In the genomic region with DNA sequence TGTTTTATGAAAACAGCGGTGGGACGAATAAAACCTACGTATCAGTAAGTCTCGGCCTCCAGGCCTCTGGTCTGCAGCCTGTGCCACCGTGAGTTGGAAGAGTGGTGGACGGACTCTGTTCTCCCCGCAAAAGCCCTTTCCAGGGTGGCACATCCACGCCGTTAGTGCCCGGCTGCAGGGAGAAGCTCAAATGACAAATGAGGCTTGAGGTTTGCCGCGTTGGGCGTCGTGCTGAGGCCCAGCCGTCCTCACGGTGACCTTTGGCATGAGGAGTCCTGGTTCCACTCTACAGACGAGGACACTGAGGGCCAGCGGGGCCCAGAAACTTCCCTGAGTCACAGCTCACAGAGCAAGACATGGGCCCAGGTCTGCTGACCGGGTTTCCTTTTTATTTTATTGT, we compare ENCODE assay signal across 1 cellular context.
A peak's percentile ranks its signal among the peaks of the same experiment; 100 is the strongest.
TF ChIP-seq lines count a peak whose summit lies in the region.

No MANE protein-coding gene starts in this region.

TF ChIP-seq in HepG2, 621 proteins besides CTCF, POLR2A, EP300 and RAD21 (continued from another document):
- TF ChIP-seq ZNF629 (CRISPR knock-in tag; conservative IDR thresholded peaks at IDR 0.05) = peak; percentile 41; the same call in 1 of the 2 replicates
